Comparison of ENCODE assay signal across 17 cellular contexts in the genomic region with DNA sequence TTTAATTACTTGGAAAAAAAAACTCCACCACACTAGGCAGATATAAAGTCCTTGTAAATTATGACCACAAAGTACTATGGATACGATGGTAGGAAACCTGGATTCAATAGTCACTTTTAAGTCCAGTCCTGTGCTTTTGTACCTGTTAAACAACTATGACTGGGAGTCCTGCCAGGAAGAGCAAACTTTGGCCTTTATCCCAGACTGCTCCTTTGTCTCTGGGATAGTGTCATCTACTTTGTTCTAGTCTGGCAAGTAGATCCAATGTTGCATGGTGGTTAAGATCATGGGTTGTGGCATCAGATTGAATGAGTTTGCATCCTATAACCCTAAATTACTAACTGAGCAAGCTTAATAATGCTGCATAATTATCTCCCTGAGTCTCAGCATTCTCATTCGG.
DNase-seq lines count a peak whose midpoint lies in the region; FAIRE-seq and TF ChIP-seq lines count a peak whose summit lies in the region.
"Had no signal": no experiment of that assay in that cellular context is flagged by ENCODE, and none has a peak within 500 bp of the region (broad histone marks: within the 10 kb centered on the region; RNA-seq: fewer than 3 reads in every experiment).

No MANE protein-coding gene starts in this region.

- peak; percentile 74 for FAIRE-seq in kidney (lab: Jason Lieb, UNC)
- FAIRE-seq: GM12878 had no signal

- intact Hi-C loops in adrenal gland (cut with DNase I) (no loop called here), kidney (cut with DNase I) (no loop called here)

- no peaks in the 10 kb centered on the region for H3K27me3 ChIP-seq in adrenal gland
- H3K27me3 ChIP-seq in Karpas-422 (ENCODE audit: low read length): no peaks in the 10 kb centered on the region

- H3K4me3 ChIP-seq in adrenal gland (no peak overlapping the region), kidney (ENCODE audit: low read length in 2 of 2) (no peak overlapping the region), Karpas-422 (ENCODE audit: low read length) (no peak overlapping the region)
- H3K4me3 ChIP-seq: GM12878 had no signal

- peak; percentile 9 for DNase-seq in A172 (ENCODE audit: low spot score)
- peak; percentile 86 for DNase-seq in M059J (ENCODE audit: low read depth)
- DNase-seq in adrenal gland: peak in 5 of 7 donors; percentile 8 to 50 (median 26)
- DNase-seq in kidney: no peak
- DNase-seq in SKM-1 (lab: John Stamatoyannopoulos, UW; ENCODE audit: unreplicated experiment): no peak
- no peak for DNase-seq in Karpas-422
- no peak for DNase-seq in iPS-NIHi7 (ENCODE audit: extremely low spot score)
- no peak for DNase-seq in cerebellar nuclear complex (lab: John Stamatoyannopoulos, UW)
- DNase-seq: anterior cingulate cortex; CD8-positive, alpha-beta memory T cell; dermis blood vessel endothelial cell; kidney glomerular epithelial cell; NCI-H345; occipital lobe; stimulated activated CD4-positive, alpha-beta T cell treated with anti-CD3 and anti-CD28 coated beads, Interleukin-4, amount 100 ng/mL, for 24 hours; SW 1271 had no signal

- no peak overlapping the region for H3K9ac ChIP-seq in kidney (ENCODE audit: low read length in 2 of 2)
- H3K9ac ChIP-seq in Karpas-422 (ENCODE audit: low read length): no peak overlapping the region

- no peak for TF ChIP-seq CTCF in adrenal gland (IDR thresholded peaks at IDR 0.05)
- TF ChIP-seq CTCF in kidney (IDR thresholded peaks at IDR 0.05; ENCODE audit: borderline replicate concordance, extremely low read depth, insufficient read depth): no peak

- no peak overlapping the region for H3K27ac ChIP-seq in adrenal gland
- H3K27ac ChIP-seq in kidney (ENCODE audit: low read depth in 2 of 2, low read length in 2 of 2): no peak overlapping the region
- H3K27ac ChIP-seq in Karpas-422 (ENCODE audit: low read length): no peak overlapping the region

- H3K36me3 ChIP-seq in adrenal gland (replicated peaks in 1 of 2) (no peaks in the 10 kb centered on the region), kidney (ENCODE audit: control insufficient read depth in 1 of 2, insufficient read depth in 2 of 2, low read length in 2 of 2) (no peaks in the 10 kb centered on the region), Karpas-422 (ENCODE audit: insufficient read depth, low read length) (no peaks in the 10 kb centered on the region)

- no peak overlapping the region for H3K4me2 ChIP-seq in Karpas-422 (ENCODE audit: low read depth, low read length, poor library complexity, severe bottlenecking)

- H3K9me2 ChIP-seq in Karpas-422 (replicated peaks; ENCODE audit: insufficient read depth, low read length): no peaks in the 10 kb centered on the region; the same call in 1 of the 2 replicates

- H4K20me1 ChIP-seq in Karpas-422 (ENCODE audit: insufficient read depth, low read depth, low read length): no peaks in the 10 kb centered on the region

- H3K9me3 ChIP-seq in adrenal gland (replicated peaks in 1 of 3) (no peaks in the 10 kb centered on the region), kidney (ENCODE audit: control insufficient read depth in 1 of 2, low read length in 2 of 2) (no peaks in the 10 kb centered on the region), Karpas-422 (ENCODE audit: low read length) (no peaks in the 10 kb centered on the region)

- H3K4me1 ChIP-seq in adrenal gland (replicated peaks in 1 of 2) (no peaks in the 10 kb centered on the region), kidney (ENCODE audit: control insufficient read depth in 1 of 2, insufficient read depth in 1 of 2, low read depth in 1 of 2, low read length in 2 of 2) (no peaks in the 10 kb centered on the region), Karpas-422 (ENCODE audit: low read length) (no peaks in the 10 kb centered on the region)

- H2AFZ ChIP-seq in Karpas-422 (ENCODE audit: low read length): no peak overlapping the region

- no peak for TF ChIP-seq POLR2A in adrenal gland (IDR thresholded peaks at IDR 0.05)

- 60 to 72% (median 70%) methylated on average over 2 of the region's 2 CpGs for WGBS in adrenal gland, 4 donors

- H3K79me2 ChIP-seq in Karpas-422 (ENCODE audit: low read length): no peaks in the 10 kb centered on the region

Comparison
In these comparisons a context has a peak if more than half of its experiments do, and no peak if none do; other contexts are left out.
1. DNase-seq: peak in A172 (single experiment), M059J (single experiment) and adrenal gland (5 of 7); none in kidney (single experiment), SKM-1 (single experiment), Karpas-422 (single experiment), iPS-NIHi7 (single experiment) and cerebellar nuclear complex (0 of 2).